In genomic region chr10:25163464-25163863, GRCh38 we compare ENCODE assay signal across 13 cellular contexts. TPM values are rescaled to one million over a fixed set of nuclear protein-coding genes. Genes with fewer than 3 reads are reported as not detected.
"Had no signal": no experiment of that assay in that cellular context is flagged by ENCODE, and none has a peak within 500 bp of the region (broad histone marks: within the 10 kb centered on the region; RNA-seq: fewer than 3 reads in every experiment).

No MANE protein-coding gene starts in this region.

RNA-seq across cellular contexts. Expression of gene GPR158, which starts 11.3 kb away (rescaled TPM):
- total RNA-seq: activated B cell treated with CpG ODN at 0.5 μM for 24 hours; activated CD4-positive, alpha-beta memory T cell treated with anti-CD3 and anti-CD28 coated beads for 36 hours; activated CD4-positive, alpha-beta memory T cell treated with anti-CD3 and anti-CD28 coated beads, Interleukin-2, amount 10 ng/mL, durations not matched to agents 7 days and 5 days; activated CD4-positive, alpha-beta T cell treated with anti-CD3 and anti-CD28 coated beads for 36 hours; activated CD4-positive, alpha-beta T cell treated with anti-CD3 and anti-CD28 coated beads, Interleukin-2, amount 10 ng/mL, durations not matched to agents 24 days and 14 days; activated CD4-positive, alpha-beta T cell treated with anti-CD3 and anti-CD28 coated beads, Interleukin-2, amount 10 ng/mL, durations not matched to agents 7 days and 5 days; activated CD8-positive, alpha-beta memory T cell treated with anti-CD3 and anti-CD28 coated beads for 36 hours; activated CD8-positive, alpha-beta memory T cell treated with anti-CD3 and anti-CD28 coated beads, Interleukin-2, amount 10 ng/mL, durations not matched to agents 7 days and 5 days; activated CD8-positive, alpha-beta T cell treated with anti-CD3 and anti-CD28 coated beads for 36 hours; activated CD8-positive, alpha-beta T cell treated with anti-CD3 and anti-CD28 coated beads, Interleukin-2, amount 10 ng/mL, durations not matched to agents 7 days and 5 days; T-helper 1 cell treated with Interleukin-12 subunit alpha and Interleukin-12 subunit beta and Interleukin-4 antibody, amounts not matched to agents 30 ng/mL and 1 ng/mL, for 36 hours; T-helper 17 cell; T-helper 2 cell treated with Interferon-gamma antibody and Interleukin-4, amounts not matched to agents 100 ng/mL and 5 ng/mL, for 36 hours had no signal
